ENCODE assay signal across 24 cellular contexts in the genomic region with DNA sequence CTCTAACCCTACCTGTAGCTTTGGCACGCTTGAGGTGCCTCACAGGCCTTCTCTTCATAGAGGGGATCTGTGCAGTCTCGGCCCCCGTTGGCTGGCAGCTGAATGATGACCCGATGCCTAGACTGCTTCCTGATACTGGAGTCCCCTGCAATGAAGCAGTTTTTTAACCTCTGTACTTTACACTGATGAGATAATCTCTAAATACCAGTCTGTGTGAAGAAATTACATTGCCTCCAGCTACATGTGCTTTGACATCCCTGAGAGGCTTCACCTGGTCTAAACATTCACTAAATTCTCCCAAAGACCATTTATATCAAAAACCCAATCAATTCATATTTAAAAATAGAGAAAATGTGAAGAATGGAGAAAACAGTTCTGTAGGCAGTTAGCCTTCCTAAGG.
"Had no signal": no experiment of that assay in that cellular context is flagged by ENCODE, and none has a peak within 500 bp of the region (broad histone marks: within the 10 kb centered on the region; RNA-seq: fewer than 3 reads in every experiment).

No MANE protein-coding gene starts in this region.

- H3K4me3 ChIP-seq: heart left ventricle, lower lobe of right lung, psoas muscle, right atrium auricular region, skin epidermis, suprapubic skin, thoracic aorta, tibial artery, uterus had no signal

- H3K9me3 ChIP-seq: heart left ventricle, lower lobe of right lung, psoas muscle, right atrium auricular region, suprapubic skin, thoracic aorta, tibial artery, uterus had no signal

- H2AFZ ChIP-seq: parathyroid adenoma had no signal

- H3K9ac ChIP-seq: parathyroid adenoma had no signal

- FAIRE-seq: islet of Langerhans had no signal

- H3K27ac ChIP-seq: heart left ventricle, lower lobe of right lung, parathyroid adenoma, psoas muscle, right atrium auricular region, skin epidermis, suprapubic skin, thoracic aorta, tibial artery, uterus had no signal

- ATAC-seq: heart left ventricle; left ventricle myocardium superior; lower lobe of right lung; natural killer cell; psoas muscle; sciatic nerve; stimulated activated effector memory CD8-positive, alpha-beta T cell treated with anti-CD3 and anti-CD28 coated beads, Interleukin-12 subunit alpha, Interleukin-12 subunit beta, amount 100 ng/mL, for 72 hours had no signal

- H3K4me1 ChIP-seq: lower lobe of right lung, parathyroid adenoma, psoas muscle, right atrium auricular region, suprapubic skin, tibial artery, uterus had no signal

- H3K27me3 ChIP-seq: heart left ventricle, right atrium auricular region, suprapubic skin, tibial artery, uterus had no signal

- H3K36me3 ChIP-seq: heart left ventricle, lower lobe of right lung, right atrium auricular region, suprapubic skin, thoracic aorta, tibial artery, uterus had no signal

- H3K79me2 ChIP-seq: parathyroid adenoma had no signal

- DNase-seq: heart left ventricle; hypothalamus; immature natural killer cell; left ventricle myocardium superior; lower lobe of right lung; mammary epithelial cell; mesenchymal stem cell; naive B cell; natural killer cell; nephron progenitor cell; occipital lobe; psoas muscle; stimulated activated CD4-positive, alpha-beta T cell treated with anti-CD3 and anti-CD28 coated beads, Interleukin-4, amount 100 ng/mL, for 24 hours; stimulated activated naive CD4-positive, alpha-beta T cell; tibial artery; uterus had no signal
